In genomic region chr19:3508121-3508661, GRCh38 we compare ENCODE assay signal across 9 cellular contexts. TPM values are rescaled to one million over a fixed set of nuclear protein-coding genes. Genes with fewer than 3 reads are reported as not detected.
DNase-seq lines count a peak whose midpoint lies in the region; ATAC-seq and TF ChIP-seq lines count a peak whose summit lies in the region.
"Not testable (repeated sequence)": the region's sequence is repeated elsewhere in the genome, so short reads cannot be mapped to it uniquely, and the experiment has no call there.
"Had no signal": no experiment of that assay in that cellular context is flagged by ENCODE, and none has a peak within 500 bp of the region (broad histone marks: within the 10 kb centered on the region; RNA-seq: fewer than 3 reads in every experiment).

No MANE protein-coding gene starts in this region.

- peaks cover 44% of the 10 kb centered on the region for H3K4me1 Mint-ChIP-seq in CD4-positive, alpha-beta T cell (ENCODE audit: low read depth)
- H3K4me1 Mint-ChIP-seq in activated T-helper 17 cell treated with anti-CD3 and anti-CD28 coated beads, Interleukin-2, amount 50 U/mL, for 72 hours = peaks cover 20% of the 10 kb centered on the region
- peaks cover 11% of the 10 kb centered on the region for H3K4me1 Mint-ChIP-seq in endothelial cell (ENCODE audit: unreplicated experiment)
- peaks cover 51% of the 10 kb centered on the region for H3K4me1 Mint-ChIP-seq in stimulated activated naive CD8-positive, alpha-beta T cell treated with anti-CD3 and anti-CD28 coated beads, Interleukin-15, Interleukin-2, amounts not matched to agents 100 ng/mL and 50 ng/mL, for 24 hours (ENCODE audit: low read depth)

- H3K36me3 ChIP-seq in RWPE2 (ENCODE audit: low read depth) = peaks cover 33% of the 10 kb centered on the region

- not testable (repeated sequence) for H3K4me3 ChIP-seq in RWPE2 (ENCODE audit: severe bottlenecking)

- ATAC-seq in CD4-positive, alpha-beta T cell (ENCODE audit: poor library complexity); RWPE2 (ENCODE audit: low read depth); activated T-helper 17 cell treated with anti-CD3 and anti-CD28 coated beads, Interleukin-2, amount 50 U/mL, for 72 hours (replicated peaks): not testable (repeated sequence)

- intact Hi-C loops in CD4-positive, alpha-beta T cell (cut with DNase I, micrococcal nuclease) = loop anchor here (5.0 to 10.0 kb wide), 4 partner anchors 39 to 453 kb away; partner anchors contain the start of genes HMG20B (in 1 of the 2) and TLE5 (in 1 of the 2)

- TF ChIP-seq CTCF in CD4-positive, alpha-beta T cell (IDR thresholded peaks at IDR 0.05); RWPE2 (IDR thresholded peaks at IDR 0.05; ENCODE audit: poor library complexity, severe bottlenecking); endothelial cell (IDR thresholded peaks at IDR 0.05; ENCODE audit: unreplicated experiment): not testable (repeated sequence)

- POLR2A ChIA-PET in CD4-positive, alpha-beta T cell (lab: Charles Lee) = not testable (repeated sequence)

- peaks cover 19% of the 10 kb centered on the region for H3K4me1 ChIP-seq in RWPE2 (ENCODE audit: insufficient read depth, poor library complexity, severe bottlenecking)

- H3K27me3 ChIP-seq in CD4-positive, alpha-beta T cell (ENCODE audit: control insufficient read depth, insufficient read depth, low read length); RWPE2 (ENCODE audit: insufficient read depth, poor library complexity, severe bottlenecking): not testable (repeated sequence)

- not testable (repeated sequence) for H3K9me3 ChIP-seq in CD4-positive, alpha-beta T cell (ENCODE audit: control insufficient read depth, low read length); RWPE2 (ENCODE audit: severe bottlenecking)

- not testable (repeated sequence) for H3K27ac ChIP-seq in CD4-positive, alpha-beta T cell (ENCODE audit: low read depth, low read length)
- peak overlapping the region; percentile 56 for H3K27ac ChIP-seq in RWPE2 (ENCODE audit: poor library complexity, severe bottlenecking)

- CTCF ChIA-PET in CD4-positive, alpha-beta T cell (lab: Charles Lee) = not testable (repeated sequence)

- H3K27ac Mint-ChIP-seq in CD4-positive, alpha-beta T cell = peak overlapping the region; percentile 76
- not testable (repeated sequence) for H3K27ac Mint-ChIP-seq in activated T-helper 17 cell treated with anti-CD3 and anti-CD28 coated beads, Interleukin-2, amount 50 U/mL, for 72 hours; endothelial cell (ENCODE audit: unreplicated experiment)
- peak overlapping the region; percentile 67 for H3K27ac Mint-ChIP-seq in stimulated activated naive CD8-positive, alpha-beta T cell treated with anti-CD3 and anti-CD28 coated beads, Interleukin-15, Interleukin-2, amounts not matched to agents 100 ng/mL and 50 ng/mL, for 24 hours

- not testable (repeated sequence) for DNase-seq in CD4-positive, alpha-beta T cell; RWPE2 (ENCODE audit: low spot score); endothelial cell (ENCODE audit: low spot score)
- DNase-seq in mucosa of gallbladder (ENCODE audit: low spot score) = peak; percentile 35

- peaks cover 44% of the 10 kb centered on the region for H3K36me3 Mint-ChIP-seq in CD4-positive, alpha-beta T cell (ENCODE audit: low read depth)
- peaks cover 36% of the 10 kb centered on the region for H3K36me3 Mint-ChIP-seq in activated T-helper 17 cell treated with anti-CD3 and anti-CD28 coated beads, Interleukin-2, amount 50 U/mL, for 72 hours (ENCODE audit: low read depth)
- peaks cover 15% of the 10 kb centered on the region for H3K36me3 Mint-ChIP-seq in endothelial cell (ENCODE audit: low read depth, unreplicated experiment)
- H3K36me3 Mint-ChIP-seq in stimulated activated naive CD8-positive, alpha-beta T cell treated with anti-CD3 and anti-CD28 coated beads, Interleukin-15, Interleukin-2, amounts not matched to agents 100 ng/mL and 50 ng/mL, for 24 hours (ENCODE audit: low read depth) = peaks cover 12% of the 10 kb centered on the region

- not testable (repeated sequence) for H3K27me3 Mint-ChIP-seq in CD4-positive, alpha-beta T cell; activated T-helper 17 cell treated with anti-CD3 and anti-CD28 coated beads, Interleukin-2, amount 50 U/mL, for 72 hours; stimulated activated naive CD8-positive, alpha-beta T cell treated with anti-CD3 and anti-CD28 coated beads, Interleukin-15, Interleukin-2, amounts not matched to agents 100 ng/mL and 50 ng/mL, for 24 hours
- peaks cover 14% of the 10 kb centered on the region for H3K27me3 Mint-ChIP-seq in endothelial cell (ENCODE audit: unreplicated experiment)

- peak overlapping the region; percentile 92 for H3K4me3 Mint-ChIP-seq in CD4-positive, alpha-beta T cell
- H3K4me3 Mint-ChIP-seq in activated T-helper 17 cell treated with anti-CD3 and anti-CD28 coated beads, Interleukin-2, amount 50 U/mL, for 72 hours = peak overlapping the region; percentile 81
- H3K4me3 Mint-ChIP-seq in endothelial cell (ENCODE audit: unreplicated experiment) = peak overlapping the region; percentile 42
- H3K4me3 Mint-ChIP-seq in stimulated activated naive CD8-positive, alpha-beta T cell treated with anti-CD3 and anti-CD28 coated beads, Interleukin-15, Interleukin-2, amounts not matched to agents 100 ng/mL and 50 ng/mL, for 24 hours = peak overlapping the region; percentile 19

- not testable (repeated sequence) for H3K9me3 Mint-ChIP-seq in CD4-positive, alpha-beta T cell; activated T-helper 17 cell treated with anti-CD3 and anti-CD28 coated beads, Interleukin-2, amount 50 U/mL, for 72 hours; endothelial cell (ENCODE audit: unreplicated experiment); stimulated activated naive CD8-positive, alpha-beta T cell treated with anti-CD3 and anti-CD28 coated beads, Interleukin-15, Interleukin-2, amounts not matched to agents 100 ng/mL and 50 ng/mL, for 24 hours

RNA-seq across cellular contexts. Expression of gene FZR1, which starts 2.1 kb away (rescaled TPM):
- 100 to 1,000 TPM; 109 to 116 TPM for total RNA-seq in CD4-positive, alpha-beta T cell
- total RNA-seq in activated T-helper 17 cell treated with anti-CD3 and anti-CD28 coated beads, Interleukin-2, amount 50 U/mL, for 72 hours = 10 to 100 TPM; 51.5 to 64.3 TPM
- total RNA-seq in endothelial cell (ENCODE audit: unreplicated experiment) (38.9 TPM), mucosa of gallbladder (84.7 TPM)

RNA-seq across cellular contexts. Expression of gene DOHH, which starts 7.7 kb away (rescaled TPM):
- 1 to 10 TPM; 3.9 to 4.7 TPM for total RNA-seq in CD4-positive, alpha-beta T cell
- total RNA-seq in activated T-helper 17 cell treated with anti-CD3 and anti-CD28 coated beads, Interleukin-2, amount 50 U/mL, for 72 hours = 10 to 100 TPM; 11.1 to 22.2 TPM
- total RNA-seq in endothelial cell (ENCODE audit: unreplicated experiment) (8.7 TPM), mucosa of gallbladder (11.6 TPM)

RNA-seq across cellular contexts. Expression of gene SMIM44, which starts 24.9 kb away (rescaled TPM):
- not detected for total RNA-seq in CD4-positive, alpha-beta T cell
- total RNA-seq in activated T-helper 17 cell treated with anti-CD3 and anti-CD28 coated beads, Interleukin-2, amount 50 U/mL, for 72 hours = not detected
- total RNA-seq in endothelial cell (ENCODE audit: unreplicated experiment) (not detected), mucosa of gallbladder (3.7 TPM)
- total RNA-seq: lung microvascular endothelial cell; Right ventricle myocardium inferior; T-helper 2 cell treated with Interferon-gamma antibody and Interleukin-4, amounts not matched to agents 100 ng/mL and 5 ng/mL, for 36 hours had no signal

RNA-seq across cellular contexts. Expression of gene SMIM24, which starts 27.9 kb away (rescaled TPM):
- not detected for total RNA-seq in CD4-positive, alpha-beta T cell
- total RNA-seq in activated T-helper 17 cell treated with anti-CD3 and anti-CD28 coated beads, Interleukin-2, amount 50 U/mL, for 72 hours = 1 to 10 TPM in 1 of 2 donors, not detected in 1; 1.6 TPM
- total RNA-seq in endothelial cell (ENCODE audit: unreplicated experiment) = not detected
- total RNA-seq in mucosa of gallbladder = 712 TPM
- total RNA-seq: lung microvascular endothelial cell, Right ventricle myocardium inferior had no signal

RNA-seq across cellular contexts. Expression of gene TEKTIP1, which starts 30.8 kb away (rescaled TPM):
- 1 to 10 TPM; 5.7 to 6.0 TPM for total RNA-seq in CD4-positive, alpha-beta T cell
- total RNA-seq in activated T-helper 17 cell treated with anti-CD3 and anti-CD28 coated beads, Interleukin-2, amount 50 U/mL, for 72 hours = 1 to 10 TPM; 2.1 to 4.0 TPM
- total RNA-seq in endothelial cell (ENCODE audit: unreplicated experiment) = 1.4 TPM
- total RNA-seq in mucosa of gallbladder = 10.3 TPM
- total RNA-seq: lung microvascular endothelial cell, Right ventricle myocardium inferior had no signal

Comparison
In these comparisons a context has a peak if more than half of its experiments do, and no peak if none do; other contexts are left out.
1. H3K4me3 Mint-ChIP-seq: peak in every context shown above with its lines; median percentile 92 in CD4-positive, alpha-beta T cell; 81 in activated T-helper 17 cell treated with anti-CD3 and anti-CD28 coated beads, Interleukin-2, amount 50 U/mL, for 72 hours; 42 in endothelial cell; 19 in stimulated activated naive CD8-positive, alpha-beta T cell treated with anti-CD3 and anti-CD28 coated beads, Interleukin-15, Interleukin-2, amounts not matched to agents 100 ng/mL and 50 ng/mL, for 24 hours.